Comparison of ENCODE assay signal across 18 cellular contexts in genomic region chr2:207229161-207229560, GRCh38.
DNase-seq lines count a peak whose midpoint lies in the region; ATAC-seq, FAIRE-seq and TF ChIP-seq lines count a peak whose summit lies in the region.
"Had no signal": no experiment of that assay in that cellular context is flagged by ENCODE, and none has a peak within 500 bp of the region (broad histone marks: within the 10 kb centered on the region; RNA-seq: fewer than 3 reads in every experiment).

No MANE protein-coding gene starts in this region.

- no peaks in the 10 kb centered on the region for H3K9me3 ChIP-seq in IMR-90 (ENCODE audit: control insufficient read depth, insufficient read depth, low read length)
- H3K9me3 ChIP-seq in endothelial cell of umbilical vein (replicated peaks; ENCODE audit: control insufficient read depth, insufficient read depth, low read length), result no peaks in the 10 kb centered on the region
- H3K9me3 ChIP-seq in colonic mucosa, result no peaks in the 10 kb centered on the region
- H3K9me3 ChIP-seq in heart right ventricle, result no peaks in the 10 kb centered on the region
- H3K9me3 ChIP-seq: HAP-1 had no signal

- no peak overlapping the region for H3K23ac ChIP-seq in IMR-90 (ENCODE audit: low read depth, low read length)

- peaks cover 3% of the 10 kb centered on the region for H3K27me3 Mint-ChIP-seq in brain
- no peaks in the 10 kb centered on the region for H3K27me3 Mint-ChIP-seq in nephron (ENCODE audit: low read depth)

- 0 out of 3 replicates have a peak overlapping the region, but pooled peaks have one; percentile 53 for H2BK15ac ChIP-seq in IMR-90 (ENCODE audit: low read depth, low read length)

- H3K4me1 Mint-ChIP-seq in brain (peaks cover 93% of the 10 kb centered on the region), nephron (peaks cover 43% of the 10 kb centered on the region)

- H3K36me3 Mint-ChIP-seq in brain, result no peaks in the 10 kb centered on the region
- no peaks in the 10 kb centered on the region for H3K36me3 Mint-ChIP-seq in nephron (ENCODE audit: low read depth)
- H3K36me3 Mint-ChIP-seq: CD8-positive, alpha-beta T cell had no signal

- dilution Hi-C loops in IMR-90 (cut with HindIII; ENCODE audit: low sequenced_read_pairs, unreplicated experiment) (no loop called here), endothelial cell of umbilical vein (cut with MboI; ENCODE audit: extremely low pct_ligation_motif_present, low sequenced_read_pairs) (no loop called here)

- no peak overlapping the region for H3K9ac ChIP-seq in IMR-90 (ENCODE audit: low read depth, low read length)
- no peak overlapping the region for H3K9ac ChIP-seq in endothelial cell of umbilical vein (replicated peaks; ENCODE audit: extremely low read depth, insufficient read depth, low read length)
- no peak overlapping the region for H3K9ac ChIP-seq in colonic mucosa (ENCODE audit: low read depth in 2 of 2, low read length in 2 of 2)

- no peak overlapping the region; the same call in 1 of the 2 replicates for H2BK20ac ChIP-seq in IMR-90 (ENCODE audit: low read depth, low read length)

- TF ChIP-seq RAD21 in IMR-90 (IDR thresholded peaks at IDR 0.05; ENCODE audit: low read length), result no peak

- H3K27ac ChIP-seq in IMR-90 (ENCODE audit: insufficient read depth, low read length), result no peak overlapping the region
- no peak overlapping the region for H3K27ac ChIP-seq in endothelial cell of umbilical vein (ENCODE audit: insufficient read depth, low read depth, low read length)
- H3K27ac ChIP-seq in colonic mucosa, result no peak overlapping the region
- H3K27ac ChIP-seq in heart right ventricle, result no peak overlapping the region
- H3K27ac ChIP-seq: HL-60 had no signal

- H3K9me3 Mint-ChIP-seq in brain (no peaks in the 10 kb centered on the region), nephron (no peaks in the 10 kb centered on the region)
- H3K9me3 Mint-ChIP-seq: CD8-positive, alpha-beta T cell had no signal

- BruUV-seq in IMR-90 (replicated peaks; lab: Mats Ljungman, UMichigan) (no TSS peak), endothelial cell of umbilical vein (replicated peaks; lab: Mats Ljungman, UMichigan) (no TSS peak)

- no peak overlapping the region for H2AK9ac ChIP-seq in IMR-90 (replicated peaks; ENCODE audit: low read depth, low read length, poor library complexity)

- H3K79me1 ChIP-seq in IMR-90 (ENCODE audit: low read depth in 1 of 2, low read length in 2 of 2), result peaks cover 0 to 4% of the 10 kb centered on the region in 2 experiments; a peak in 1 of 4 replicates

- H3K27ac Mint-ChIP-seq in brain (peak overlapping the region; percentile 56 to 95 (median 94)), nephron (no peak overlapping the region)
- H3K27ac Mint-ChIP-seq: CD8-positive, alpha-beta T cell had no signal

- POLR2A ChIA-PET in IMR-90 (lab: Charles Lee; ENCODE audit: unreplicated experiment), result no interaction called here
- POLR2A ChIA-PET in endothelial cell of umbilical vein (lab: Charles Lee), result no interaction called here

- peaks cover 13% of the 10 kb centered on the region for H3K9me1 ChIP-seq in IMR-90 (ENCODE audit: insufficient read depth, low read length)
- no peaks in the 10 kb centered on the region for H3K9me1 ChIP-seq in endothelial cell of umbilical vein (replicated peaks; ENCODE audit: control insufficient read depth, extremely low read depth, insufficient read depth, low read length)

- intact Hi-C loops in IMR-90 (cut with micrococcal nuclease), result no loop called here
- intact Hi-C loops in endothelial cell of umbilical vein (cut with micrococcal nuclease), result no loop called here
- intact Hi-C loops in colonic mucosa (cut with DNase I), result no loop called here
- intact Hi-C loops in left cardiac atrium (cut with DNase I), result loop anchor here in 1 of 2 donors (5.0 to 10.0 kb wide), 4 partner anchors 62 to 424 kb away; partner anchors contain the start of gene KLF7
- intact Hi-C loops in heart right ventricle (cut with DNase I), result loop anchor here in 4 of 10 donors (5.0 to 10.0 kb wide), 5 partner anchors 54 to 246 kb away; partner anchors contain the start of gene KLF7 (in 2 of the 4)

- no peaks in the 10 kb centered on the region for H4K20me1 ChIP-seq in IMR-90 (ENCODE audit: insufficient read depth, low read length)
- no peaks in the 10 kb centered on the region for H4K20me1 ChIP-seq in endothelial cell of umbilical vein (replicated peaks; ENCODE audit: control insufficient read depth, extremely low read depth, insufficient read depth, low read length)

- CTCF ChIA-PET in IMR-90 (lab: Yijun Ruan, JAX), result interaction anchor here (0.9 kb wide), 1 partner anchor 220 kb away, joined by 3 read pairs; no protein-coding TSS in a partner anchor
- CTCF ChIA-PET in endothelial cell of umbilical vein (lab: Charles Lee), result interaction anchor here (0.8 kb wide), 1 partner anchor 9 kb away, joined by 3 read pairs; no protein-coding TSS in a partner anchor

- H3K79me2 ChIP-seq in endothelial cell of umbilical vein (ENCODE audit: control insufficient read depth, insufficient read depth, low read length), result no peaks in the 10 kb centered on the region

- H3K56ac ChIP-seq in IMR-90 (ENCODE audit: extremely low read depth, insufficient read depth, low read length), result no peak overlapping the region

- H2BK5ac ChIP-seq in IMR-90 (ENCODE audit: low read depth, low read length, poor library complexity, severe bottlenecking), result no peak overlapping the region

- DNase-seq in IMR-90 (no peak), endothelial cell of umbilical vein (ENCODE audit: low read depth, low spot score) (peak; percentile 38), colonic mucosa (no peak), left cardiac atrium (no peak), heart right ventricle (no peak)
- DNase-seq: CD8-positive, alpha-beta T cell; COR-L47; DMS153; GF-D8 had no signal

- H2AFZ ChIP-seq in IMR-90 (replicated peaks; ENCODE audit: low read length, poor library complexity) (peak overlapping the region; percentile 15), endothelial cell of umbilical vein (ENCODE audit: low read depth, low read length) (no peak overlapping the region)

- no peak for FAIRE-seq in endothelial cell of umbilical vein (lab: Jason Lieb, UNC)
- FAIRE-seq: A204.1, D721Med, H1 had no signal

- 0 out of 2 replicates have a peak overlapping the region, but pooled peaks have one; percentile 2 for H2BK120ac ChIP-seq in IMR-90 (ENCODE audit: low read depth, low read length)

- no CpG with 5 or more reads among the region's 3 CpGs for WGBS in IMR-90 (ENCODE audit: extremely low coverage in 2 of 2, insufficient read length in 1 of 2), 2 experiments
- WGBS in heart right ventricle, 2 donors, result 49 to 73% methylated on average over 3 of the region's 3 CpGs

- H4K5ac ChIP-seq in IMR-90 (ENCODE audit: low read depth, low read length), result no peak overlapping the region

- no peak for TF ChIP-seq POLR2A in IMR-90 (IDR thresholded peaks at IDR 0.05; ENCODE audit: low read depth, low read length)
- TF ChIP-seq POLR2A in endothelial cell of umbilical vein (IDR thresholded peaks at IDR 0.05; ENCODE audit: low read depth, low read length), result no peak

- no peak overlapping the region for H2AK5ac ChIP-seq in IMR-90 (ENCODE audit: low read depth, low read length)

- H4K8ac ChIP-seq in IMR-90 (ENCODE audit: low read depth in 2 of 2, low read length in 2 of 2), result no peak overlapping the region

- in situ Hi-C loops in IMR-90 (cut with MboI; ENCODE audit: low sequenced_read_pairs), result no loop called here

- no peak for ATAC-seq in IMR-90 (ENCODE audit: low read depth)
- no peak for ATAC-seq in HG03045 (IDR thresholded peaks at IDR 0.05; ENCODE audit: unreplicated experiment)
- ATAC-seq in left cardiac atrium, result no peak
- no peak for ATAC-seq in heart right ventricle
- ATAC-seq: CD8-positive, alpha-beta T cell had no signal

- no peak overlapping the region for H3K18ac ChIP-seq in IMR-90 (ENCODE audit: low read depth, low read length)

- H3K4me1 ChIP-seq in IMR-90 (ENCODE audit: control insufficient read depth, insufficient read depth, low read length), result peaks cover 15% of the 10 kb centered on the region
- H3K4me1 ChIP-seq in endothelial cell of umbilical vein (ENCODE audit: control insufficient read depth, extremely low read depth, insufficient read depth, low read length), result peaks cover 30% of the 10 kb centered on the region
- H3K4me1 ChIP-seq in colonic mucosa, result no peaks in the 10 kb centered on the region
- H3K4me1 ChIP-seq in heart right ventricle, result peaks cover 0 to 56% (median 38%) of the 10 kb centered on the region in 9 donors
- H3K4me1 ChIP-seq: HAP-1 had no signal

- H3K4ac ChIP-seq in IMR-90 (ENCODE audit: low read depth, low read length), result peak overlapping the region; percentile 24; the same call in 1 of the 2 replicates

- H3K14ac ChIP-seq in IMR-90 (replicated peaks; ENCODE audit: low read depth, low read length), result peak overlapping the region; percentile 47; the same call in 1 of the 2 replicates

- TF ChIP-seq CTCF in IMR-90 (conservative IDR thresholded peaks at IDR 0.05; ENCODE audit: low read depth, low read length), result no peak
- TF ChIP-seq CTCF in brain (conservative IDR thresholded peaks at IDR 0.05), result no peak
- TF ChIP-seq CTCF in endothelial cell of umbilical vein (IDR thresholded peaks at IDR 0.05; ENCODE audit: extremely low read depth in 1 of 2, insufficient read depth in 1 of 2, low read depth in 1 of 2, low read length in 2 of 2), result no peak
- TF ChIP-seq CTCF in nephron (IDR thresholded peaks at IDR 0.05; ENCODE audit: unreplicated experiment in 3 of 3), result no peak
- no peak for TF ChIP-seq CTCF in colonic mucosa (IDR thresholded peaks at IDR 0.05)
- no peak for TF ChIP-seq CTCF in heart right ventricle (IDR thresholded peaks at IDR 0.05)

- H3K4me2 ChIP-seq in IMR-90 (ENCODE audit: low read depth, low read length), result no peak overlapping the region
- H3K4me2 ChIP-seq in endothelial cell of umbilical vein (ENCODE audit: insufficient read depth, low read length), result no peak overlapping the region

- no peak overlapping the region; the same call in 1 of the 2 replicates for H4K91ac ChIP-seq in IMR-90 (ENCODE audit: insufficient read depth, low read depth, low read length)

- H3K4me3 ChIP-seq in IMR-90 (ENCODE audit: insufficient read depth, low read depth, low read length) (no peak overlapping the region), endothelial cell of umbilical vein (replicated peaks in 1 of 3; ENCODE audit: insufficient read depth in 1 of 3, low read depth in 1 of 3, low read length in 3 of 3) (no peak overlapping the region), colonic mucosa (no peak overlapping the region), heart right ventricle (no peak overlapping the region)
- H3K4me3 ChIP-seq: HAP-1 had no signal

- H3K36me3 ChIP-seq in IMR-90 (ENCODE audit: control insufficient read depth, insufficient read depth, low read length) (no peaks in the 10 kb centered on the region), endothelial cell of umbilical vein (ENCODE audit: control insufficient read depth in 2 of 2, extremely low read depth in 1 of 2, insufficient read depth in 2 of 2, low read length in 2 of 2) (no peaks in the 10 kb centered on the region), colonic mucosa (no peaks in the 10 kb centered on the region), heart right ventricle (no peaks in the 10 kb centered on the region)
- H3K36me3 ChIP-seq: HAP-1 had no signal

- H3K4me3 Mint-ChIP-seq in brain, result peak overlapping the region in 1 of 5 experiments; percentile 40
- H3K4me3 Mint-ChIP-seq in nephron, result peak overlapping the region in 2 of 3 experiments; percentile 25 to 36
- H3K4me3 Mint-ChIP-seq: CD14-positive monocyte; CD8-positive, alpha-beta T cell had no signal

- H3K27me3 ChIP-seq in IMR-90 (ENCODE audit: control insufficient read depth, insufficient read depth, low read length) (no peaks in the 10 kb centered on the region), endothelial cell of umbilical vein (ENCODE audit: control insufficient read depth in 2 of 2, insufficient read depth in 2 of 2, low read length in 2 of 2) (no peaks in the 10 kb centered on the region), colonic mucosa (no peaks in the 10 kb centered on the region), heart right ventricle (no peaks in the 10 kb centered on the region)

Comparison
In these comparisons a context has a peak if more than half of its experiments do, and no peak if none do; other contexts are left out.
1. H3K27ac Mint-ChIP-seq: peak in brain (5 of 5); none in nephron (0 of 3).